28 cellular contexts compared by ENCODE assay signal in the genomic region with DNA sequence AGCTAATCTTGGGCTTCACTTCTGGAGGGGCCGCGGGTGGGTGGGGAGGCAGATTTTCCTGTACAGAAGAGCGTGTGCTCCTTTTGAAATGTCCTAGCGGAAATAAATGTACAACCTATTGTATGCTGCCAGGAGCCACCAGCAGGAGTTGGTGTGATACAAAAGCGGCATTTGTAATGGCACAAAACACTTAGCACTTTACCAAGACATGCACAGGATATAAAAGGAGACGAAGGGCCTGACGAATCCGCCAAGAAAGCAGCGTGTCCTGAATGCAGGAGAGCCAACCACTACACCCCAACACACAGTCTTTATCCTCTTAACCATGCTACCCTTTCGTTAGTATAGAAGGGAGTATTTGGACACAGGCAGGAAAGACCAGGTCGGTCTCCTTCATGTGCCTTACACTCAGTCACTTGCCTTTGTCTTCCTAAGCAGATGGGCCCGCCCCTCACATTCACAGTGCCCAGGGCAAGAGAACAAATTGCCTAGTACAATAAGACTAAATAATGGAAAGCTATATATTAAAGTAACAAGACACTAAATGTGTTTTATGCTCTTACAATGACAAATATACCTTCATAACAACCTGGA.
DNase-seq lines count a peak whose midpoint lies in the region; ATAC-seq and TF ChIP-seq lines count a peak whose summit lies in the region.
"Had no signal": no experiment of that assay in that cellular context is flagged by ENCODE, and none has a peak within 500 bp of the region (broad histone marks: within the 10 kb centered on the region; RNA-seq: fewer than 3 reads in every experiment).

No MANE protein-coding gene starts in this region.

- CTCF ChIA-PET in T-cell (lab: Charles Lee), result no interaction called here

- peaks cover 4% of the 10 kb centered on the region for H3K4me1 Mint-ChIP-seq in glutamatergic neuron (ENCODE audit: low read depth, unreplicated experiment)
- no peaks in the 10 kb centered on the region for H3K4me1 Mint-ChIP-seq in T-cell

- H3K4me3 Mint-ChIP-seq in glutamatergic neuron (ENCODE audit: unreplicated experiment) (no peak overlapping the region), T-cell (no peak overlapping the region)
- H3K4me3 Mint-ChIP-seq: activated CD8-positive, alpha-beta T cell treated with anti-CD3 and anti-CD28 coated beads for 36 hours; brain; CD4-positive, alpha-beta T cell had no signal

- H3K9me3 Mint-ChIP-seq in glutamatergic neuron (ENCODE audit: unreplicated experiment), result peaks cover 1% of the 10 kb centered on the region
- peaks cover 4 to 10% (median 5%) of the 10 kb centered on the region in 3 donors for H3K9me3 Mint-ChIP-seq in T-cell
- H3K9me3 Mint-ChIP-seq: CD4-positive, alpha-beta T cell had no signal

- H3K27ac ChIP-seq in substantia nigra (ENCODE audit: low read depth, low read length, poor library complexity, severe bottlenecking), result no peak overlapping the region
- H3K27ac ChIP-seq: esophagus muscularis mucosa, KMS-11 had no signal

- DNase-seq in NCI-H146 (lab: John Stamatoyannopoulos, UW), result peak; percentile 11
- no peak for DNase-seq in NCI-H146 treated with DMSO at 0.1 percent for 48 hours (lab: John Stamatoyannopoulos, UW; ENCODE audit: unreplicated experiment)
- peak in 47 of 58 donors; percentile 5 to 86 (median 46) for DNase-seq in anterior cingulate cortex (lab: John Stamatoyannopoulos, UW)
- DNase-seq in iPS-NIHi7 (ENCODE audit: extremely low spot score), result peak; percentile 40
- peak in 26 of 49 donors; percentile 1 to 54 (median 14) for DNase-seq in substantia nigra (lab: John Stamatoyannopoulos, UW)
- DNase-seq in HPDE6-E6E7 (ENCODE audit: extremely low spot score), result no peak
- DNase-seq in glutamatergic neuron, result no peak
- DNase-seq in T-cell, result no peak
- DNase-seq: 8988T; activated CD4-positive, CD25-positive, alpha-beta regulatory T cell; activated CD8-positive, alpha-beta T cell treated with anti-CD3 and anti-CD28 coated beads for 36 hours; activated gamma-delta T cell; CD4-positive, alpha-beta T cell; DMS 273 treated with DMSO at 0.1 percent for 48 hours; effector memory CD4-positive, alpha-beta T cell; foreskin melanocyte; kidney glomerular epithelial cell; NCI-H187 treated with DMSO at 0.1 percent for 48 hours; NCI-H510A; retina; SHP77 treated with DMSO at 0.1 percent for 48 hours; small intestine; stimulated activated CD4-positive, alpha-beta T cell treated with anti-CD3 and anti-CD28 coated beads, Interleukin-1b, Interleukin-23, amount 100 ng/mL, for 48 hours; SW 1271 had no signal

- TF ChIP-seq CTCF in glutamatergic neuron (IDR thresholded peaks at IDR 0.05; ENCODE audit: partially characterized antibody, unreplicated experiment), result no peak

- H3K27ac Mint-ChIP-seq in glutamatergic neuron (ENCODE audit: unreplicated experiment), result no peak overlapping the region
- H3K27ac Mint-ChIP-seq in T-cell, result no peak overlapping the region
- H3K27ac Mint-ChIP-seq: activated CD8-positive, alpha-beta T cell treated with anti-CD3 and anti-CD28 coated beads for 36 hours; brain; CD4-positive, alpha-beta T cell had no signal

- no peaks in the 10 kb centered on the region for H3K27me3 Mint-ChIP-seq in glutamatergic neuron (ENCODE audit: unreplicated experiment)
- H3K27me3 Mint-ChIP-seq in T-cell, result peaks cover 0 to 2% of the 10 kb centered on the region in 2 donors
- H3K27me3 Mint-ChIP-seq: CD4-positive, alpha-beta T cell had no signal

- POLR2A ChIA-PET in T-cell (lab: Charles Lee), result no interaction called here

- ATAC-seq in T-cell (replicated peaks in 1 of 4), result no peak
- ATAC-seq: activated CD8-positive, alpha-beta T cell treated with anti-CD3 and anti-CD28 coated beads for 36 hours; Panc1 had no signal

- H3K36me3 Mint-ChIP-seq in glutamatergic neuron (ENCODE audit: unreplicated experiment), result no peaks in the 10 kb centered on the region
- H3K36me3 Mint-ChIP-seq in T-cell, result no peaks in the 10 kb centered on the region
- H3K36me3 Mint-ChIP-seq: brain had no signal

Comparison
In these comparisons a context has a peak if more than half of its experiments do, and no peak if none do; other contexts are left out.
1. DNase-seq: peak in NCI-H146 (single experiment), anterior cingulate cortex (47 of 58), iPS-NIHi7 (single experiment) and substantia nigra (26 of 49); none in NCI-H146 treated with DMSO at 0.1 percent for 48 hours (single experiment), HPDE6-E6E7 (single experiment), glutamatergic neuron (single experiment) and T-cell (0 of 34).